Comparison of ENCODE assay signal across 14 cellular contexts in the genomic region with DNA sequence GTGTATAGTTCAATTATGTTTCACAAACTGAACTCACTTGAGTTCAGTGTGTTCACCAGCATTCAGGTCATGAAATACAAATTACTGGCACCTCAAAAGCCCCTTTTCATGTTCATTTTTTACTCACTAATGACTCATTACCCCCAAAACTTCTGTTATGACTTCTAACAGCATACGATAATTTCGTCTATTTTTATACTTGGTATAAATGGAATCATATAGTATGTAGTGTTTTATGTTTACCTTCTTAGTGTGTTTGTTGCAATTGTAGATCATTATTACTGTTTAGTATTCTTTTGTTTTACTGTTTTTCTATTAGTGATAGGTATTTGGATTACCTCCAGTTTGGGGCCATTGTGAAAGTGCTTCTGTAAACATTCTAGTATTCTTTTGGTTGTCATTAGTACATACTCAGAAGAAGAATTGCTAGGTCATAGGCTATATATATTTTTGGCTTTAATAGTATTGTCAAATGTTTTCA. TPM values are rescaled to one million over a fixed set of nuclear protein-coding genes. Genes with fewer than 3 reads are reported as not detected.
DNase-seq lines count a peak whose midpoint lies in the region; ATAC-seq and FAIRE-seq lines count a peak whose summit lies in the region.
"Had no signal": no experiment of that assay in that cellular context is flagged by ENCODE, and none has a peak within 500 bp of the region (broad histone marks: within the 10 kb centered on the region; RNA-seq: fewer than 3 reads in every experiment).

No MANE protein-coding gene starts in this region.

- peaks cover 25% of the 10 kb centered on the region for H3K4me1 Mint-ChIP-seq in activated T-cell treated with anti-CD3 and anti-CD28 coated beads, Interleukin-2, amount 50 U/mL, for 24 hours (ENCODE audit: low read depth)

- peak overlapping the region; percentile 82 for H3K27ac Mint-ChIP-seq in activated T-cell treated with anti-CD3 and anti-CD28 coated beads, Interleukin-2, amount 50 U/mL, for 24 hours
- H3K27ac Mint-ChIP-seq: activated naive CD8-positive, alpha-beta T cell treated with anti-CD3 and anti-CD28 coated beads, Interleukin-2, amount 10 ng/mL, durations not matched to agents 7 days and 5 days had no signal

- no peak for FAIRE-seq in frontal cortex (lab: Jason Lieb, UNC)

- peak overlapping the region; percentile 41 for H3K4me3 Mint-ChIP-seq in activated T-cell treated with anti-CD3 and anti-CD28 coated beads, Interleukin-2, amount 50 U/mL, for 24 hours
- H3K4me3 Mint-ChIP-seq: activated naive CD8-positive, alpha-beta T cell treated with anti-CD3 and anti-CD28 coated beads, Interleukin-2, amount 10 ng/mL, durations not matched to agents 7 days and 5 days had no signal

- H3K9me3 Mint-ChIP-seq in activated T-cell treated with anti-CD3 and anti-CD28 coated beads, Interleukin-2, amount 50 U/mL, for 24 hours, result no peaks in the 10 kb centered on the region

- peaks cover 2% of the 10 kb centered on the region for H3K27me3 Mint-ChIP-seq in activated T-cell treated with anti-CD3 and anti-CD28 coated beads, Interleukin-2, amount 50 U/mL, for 24 hours

- DNase-seq in activated T-cell treated with anti-CD3 and anti-CD28 coated beads, Interleukin-2, amount 50 U/mL, for 24 hours, result no peak
- no peak for DNase-seq in activated T-cell treated with anti-CD3 and anti-CD28 coated beads, Interleukin-2, amount 50 U/mL, for 48 hours
- peak; percentile 30 for DNase-seq in iris pigment epithelial cell (ENCODE audit: low read depth)
- DNase-seq in OCI-M2 (lab: John Stamatoyannopoulos, UW; ENCODE audit: unreplicated experiment), result no peak
- no peak for DNase-seq in frontal cortex (ENCODE audit: low spot score in 2 of 2)
- DNase-seq: activated CD4-positive, alpha-beta T cell treated with anti-CD3 and anti-CD28 coated beads, Interleukin-2, amount 50 U/mL, for 48 hours; activated naive CD8-positive, alpha-beta T cell treated with anti-CD3 and anti-CD28 coated beads, Interleukin-2, amount 10 ng/mL, durations not matched to agents 7 days and 5 days; NCI-H2107; ovary had no signal

- H3K36me3 Mint-ChIP-seq in activated T-cell treated with anti-CD3 and anti-CD28 coated beads, Interleukin-2, amount 50 U/mL, for 24 hours (ENCODE audit: low read depth), result no peaks in the 10 kb centered on the region

- ATAC-seq in GM21717 (IDR thresholded peaks at IDR 0.05; ENCODE audit: unreplicated experiment), result peak; percentile 70
- ATAC-seq in HG03196 (IDR thresholded peaks at IDR 0.05; ENCODE audit: unreplicated experiment), result peak; percentile 77
- no peak for ATAC-seq in HG03139 (IDR thresholded peaks at IDR 0.05; ENCODE audit: unreplicated experiment)

RNA-seq across cellular contexts. Expression of gene DDX4, which starts 33.4 kb away (rescaled TPM):
- total RNA-seq in frontal cortex, result 0.82 TPM
- total RNA-seq: chondrocyte, mesenteric fat pad, ovary had no signal

RNA-seq across cellular contexts. Expression of gene SLC38A9, which starts 59.1 kb away (rescaled TPM):
- 88.0 TPM for total RNA-seq in frontal cortex
